ENCODE assay signal across 8 cellular contexts in genomic region chr11:30322826-30323710, GRCh38. TPM values are rescaled to one million over a fixed set of nuclear protein-coding genes. Genes with fewer than 3 reads are reported as not detected.
DNase-seq lines count a peak whose midpoint lies in the region; ATAC-seq and FAIRE-seq lines count a peak whose summit lies in the region.

ARL14EP (plus strand) TSS chr11:30323104; CDS start chr11:30330949, 7,845 bp downstream.

- H3K4me2 ChIP-seq in mesendoderm (ENCODE audit: low read length): peak within 1 kb of the TSS; percentile 82

- CTCF ChIA-PET in activated CD8-positive, alpha-beta memory T cell treated with anti-CD3 and anti-CD28 coated beads, Interleukin-2, amount 10 ng/mL, durations not matched to agents 7 days and 5 days (lab: Charles Lee): interaction anchor here (0.9 to 2.5 kb wide), 5 partner anchors 10 to 41 kb away, joined by 3 to 16 read pairs (median 6); no protein-coding TSS in a partner anchor

- H2BK120ac ChIP-seq in mesendoderm (ENCODE audit: low read depth, low read length): no peak within 1 kb of the TSS

- DNase-seq in COLO829 (ENCODE audit: low spot score) (peak; percentile 87), HTR-8/SVneo (ENCODE audit: insufficient read length, low spot score) (peak; percentile 79), NOMO-1 treated with dmso at 0.1 percent for 144 hours (lab: John Stamatoyannopoulos, UW; ENCODE audit: unreplicated experiment) (peak; percentile 96), mesendoderm (peak; percentile 98)
- DNase-seq in activated CD8-positive, alpha-beta memory T cell treated with anti-CD3 and anti-CD28 coated beads, Interleukin-2, amount 10 ng/mL, durations not matched to agents 7 days and 5 days: peak; percentile 94
- DNase-seq in stimulated activated CD8-positive, alpha-beta memory T cell treated with anti-CD3 and anti-CD28 coated beads, Interleukin-15, amount 100 ng/mL, for 1 hour (ENCODE audit: low read depth): peak; percentile 77

- peak; percentile 97 for ATAC-seq in GM21367 (IDR thresholded peaks at IDR 0.05; ENCODE audit: unreplicated experiment)
- peak; percentile 90 for ATAC-seq in activated CD8-positive, alpha-beta memory T cell treated with anti-CD3 and anti-CD28 coated beads, Interleukin-2, amount 10 ng/mL, durations not matched to agents 7 days and 5 days

- H3K4me3 ChIP-seq in endocrine pancreas (ENCODE audit: control insufficient read depth, insufficient read depth, low read length) (peak within 1 kb of the TSS; percentile 80), mesendoderm (ENCODE audit: low read length) (peak within 1 kb of the TSS; percentile 79)

- no CpG with 5 or more reads among the region's 51 CpGs for WGBS in mesendoderm (ENCODE audit: extremely low coverage, insufficient coverage, low lambda C conversion rate)

- H3K27me3 Mint-ChIP-seq in activated CD8-positive, alpha-beta memory T cell treated with anti-CD3 and anti-CD28 coated beads, Interleukin-2, amount 10 ng/mL, durations not matched to agents 7 days and 5 days: peaks cover 2% of the 10 kb centered on the region

- peaks cover 46% of the 10 kb centered on the region for H3K4me1 Mint-ChIP-seq in activated CD8-positive, alpha-beta memory T cell treated with anti-CD3 and anti-CD28 coated beads, Interleukin-2, amount 10 ng/mL, durations not matched to agents 7 days and 5 days

- H3K36me3 ChIP-seq in endocrine pancreas (ENCODE audit: control insufficient read depth, insufficient read depth, low read length): no peaks in the 10 kb centered on the region
- H3K36me3 ChIP-seq in mesendoderm (ENCODE audit: control insufficient read depth, insufficient read depth, low read length): no peaks in the 10 kb centered on the region

- H3K9me3 ChIP-seq in endocrine pancreas (ENCODE audit: control insufficient read depth, low read length): no peaks in the 10 kb centered on the region

- no peak within 1 kb of the TSS for H3K23ac ChIP-seq in mesendoderm (ENCODE audit: low read length)

- peaks cover 22% of the 10 kb centered on the region for H3K79me2 ChIP-seq in mesendoderm (ENCODE audit: control insufficient read depth, insufficient read depth, low read length)

- no peaks in the 10 kb centered on the region for H3K9me3 Mint-ChIP-seq in activated CD8-positive, alpha-beta memory T cell treated with anti-CD3 and anti-CD28 coated beads, Interleukin-2, amount 10 ng/mL, durations not matched to agents 7 days and 5 days (ENCODE audit: low read depth)

- no peak within 1 kb of the TSS for H3K18ac ChIP-seq in mesendoderm (ENCODE audit: low read length)

- H3K4ac ChIP-seq in mesendoderm (ENCODE audit: low read depth, low read length): no peak within 1 kb of the TSS

- H3K27ac ChIP-seq in mesendoderm (ENCODE audit: low read depth, low read length): no peak within 1 kb of the TSS

- peak within 1 kb of the TSS; percentile 99 for H3K27ac Mint-ChIP-seq in activated CD8-positive, alpha-beta memory T cell treated with anti-CD3 and anti-CD28 coated beads, Interleukin-2, amount 10 ng/mL, durations not matched to agents 7 days and 5 days

- H3K56ac ChIP-seq in mesendoderm (ENCODE audit: low read length): peak within 1 kb of the TSS; percentile 87

- no peak within 1 kb of the TSS for H2AK5ac ChIP-seq in mesendoderm (ENCODE audit: low read length)

- peaks cover 2% of the 10 kb centered on the region for H3K79me1 ChIP-seq in mesendoderm (ENCODE audit: low read length)

- H3K4me1 ChIP-seq in endocrine pancreas (ENCODE audit: control insufficient read depth, insufficient read depth, low read length): peaks cover 23% of the 10 kb centered on the region
- no peaks in the 10 kb centered on the region for H3K4me1 ChIP-seq in mesendoderm (ENCODE audit: control insufficient read depth, low read depth, low read length)

- peak; percentile 86 for FAIRE-seq in HTR-8/SVneo (lab: Jason Lieb, UNC)

- H4K5ac ChIP-seq in mesendoderm (ENCODE audit: low read length): no peak within 1 kb of the TSS

- H3K36me3 Mint-ChIP-seq in activated CD8-positive, alpha-beta memory T cell treated with anti-CD3 and anti-CD28 coated beads, Interleukin-2, amount 10 ng/mL, durations not matched to agents 7 days and 5 days: peaks cover 13% of the 10 kb centered on the region

- H2BK15ac ChIP-seq in mesendoderm (replicated peaks; ENCODE audit: low read depth): no peak within 1 kb of the TSS

- H2BK5ac ChIP-seq in mesendoderm (ENCODE audit: low read length): no peak within 1 kb of the TSS

- H3K4me3 Mint-ChIP-seq in activated CD8-positive, alpha-beta memory T cell treated with anti-CD3 and anti-CD28 coated beads, Interleukin-2, amount 10 ng/mL, durations not matched to agents 7 days and 5 days: peak within 1 kb of the TSS; percentile 98

- no peaks in the 10 kb centered on the region for H3K27me3 ChIP-seq in endocrine pancreas (ENCODE audit: control insufficient read depth, insufficient read depth, low read length)
- H3K27me3 ChIP-seq in mesendoderm (ENCODE audit: insufficient read depth, low read length, poor library complexity): no peaks in the 10 kb centered on the region

- peak within 1 kb of the TSS; percentile 87 for H4K8ac ChIP-seq in mesendoderm (ENCODE audit: low read depth, low read length)

- H3K9ac ChIP-seq in endocrine pancreas (ENCODE audit: control insufficient read depth, insufficient read depth, low read length) (peak within 1 kb of the TSS; percentile 83), mesendoderm (ENCODE audit: low read length) (peak within 1 kb of the TSS; percentile 85)

RNA-seq across cellular contexts. Expression of gene ARL14EP, which starts in this region (rescaled TPM):
- 10 to 100 TPM; 28.3 to 36.1 TPM for total RNA-seq in activated CD8-positive, alpha-beta memory T cell treated with anti-CD3 and anti-CD28 coated beads, Interleukin-2, amount 10 ng/mL, durations not matched to agents 7 days and 5 days
- polyA plus RNA-seq in mesendoderm (2013, experiment 1 of 2): 29.4 TPM
- polyA plus RNA-seq in mesendoderm (2013, experiment 2 of 2): 31.3 TPM
